In genomic region chr9:98892296-98892695, GRCh38 we compare ENCODE assay signal across 21 cellular contexts. TPM values are rescaled to one million over a fixed set of nuclear protein-coding genes. Genes with fewer than 3 reads are reported as not detected.
"Had no signal": no experiment of that assay in that cellular context is flagged by ENCODE, and none has a peak within 500 bp of the region (broad histone marks: within the 10 kb centered on the region; RNA-seq: fewer than 3 reads in every experiment).

No MANE protein-coding gene starts in this region.

- H3K36me3 ChIP-seq: colonic mucosa, esophagus squamous epithelium, heart left ventricle, right atrium auricular region, sigmoid colon, stomach, thoracic aorta, transverse colon had no signal

- H3K27me3 ChIP-seq: colonic mucosa, esophagus squamous epithelium, heart left ventricle, right atrium auricular region, sigmoid colon, stomach, transverse colon had no signal

- H3K9me3 ChIP-seq: colonic mucosa, esophagus squamous epithelium, sigmoid colon had no signal

- H3K27ac ChIP-seq: colonic mucosa, esophagus squamous epithelium, heart left ventricle, psoas muscle, right atrium auricular region, sigmoid colon, skin epidermis, stomach, thoracic aorta, transverse colon had no signal

- H3K4me3 ChIP-seq: colonic mucosa, esophagus squamous epithelium, heart left ventricle, psoas muscle, right atrium auricular region, sigmoid colon, skin epidermis, stomach, thoracic aorta, transverse colon had no signal

- H3K4me1 ChIP-seq: colonic mucosa, transverse colon had no signal

- ATAC-seq: heart left ventricle; naive thymus-derived CD4-positive, alpha-beta T cell; psoas muscle had no signal

- DNase-seq: colonic mucosa; dermis blood vessel endothelial cell; esophagus squamous epithelium; foreskin melanocyte; heart left ventricle; hippocampal formation; kidney glomerular epithelial cell; naive thymus-derived CD4-positive, alpha-beta T cell; nephron progenitor cell; psoas muscle; sigmoid colon; stimulated activated CD4-positive, alpha-beta T cell treated with anti-CD3 and anti-CD28 coated beads, Interleukin-12 subunit alpha, Interleukin-12 subunit beta, amount 100 ng/mL, for 4 hours; stimulated activated naive CD4-positive, alpha-beta T cell; stomach; substantia nigra; transverse colon had no signal

RNA-seq across cellular contexts. Expression of gene COL15A1, which starts 51.4 kb away (rescaled TPM):
- total RNA-seq: lung microvascular endothelial cell, mononuclear cell had no signal
